19 cellular contexts compared by ENCODE assay signal in the genomic region with DNA sequence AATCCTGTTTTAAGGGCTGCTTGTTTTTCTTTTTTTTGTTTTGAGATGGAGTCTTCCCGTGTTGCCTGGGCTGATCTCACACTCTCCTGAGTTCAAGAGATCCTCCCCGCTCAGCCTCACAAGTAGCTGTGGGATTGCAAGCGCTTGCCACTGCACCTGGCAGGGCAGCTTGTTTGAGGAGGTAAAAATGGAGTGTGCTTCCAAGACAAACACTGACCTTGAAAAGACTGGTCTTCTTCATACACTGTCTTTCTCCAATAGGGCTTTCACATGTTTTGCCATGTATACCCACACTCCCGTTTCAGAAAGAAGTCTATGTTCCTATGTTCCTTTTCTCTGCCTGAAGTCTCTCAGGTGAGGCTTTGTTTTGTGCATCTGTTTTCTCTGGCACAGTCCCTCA. TPM values are rescaled to one million over a fixed set of nuclear protein-coding genes. Genes with fewer than 3 reads are reported as not detected.
DNase-seq lines count a peak whose midpoint lies in the region; ATAC-seq and TF ChIP-seq lines count a peak whose summit lies in the region.
"Had no signal": no experiment of that assay in that cellular context is flagged by ENCODE, and none has a peak within 500 bp of the region (broad histone marks: within the 10 kb centered on the region; RNA-seq: fewer than 3 reads in every experiment).

No MANE protein-coding gene starts in this region.

- H3K27ac ChIP-seq in 22Rv1 (peak overlapping the region; percentile 37; the same call in 1 of the 2 replicates), C4-2B (peak overlapping the region; percentile 79), prostate gland (peak overlapping the region; percentile 38 to 69)
- H3K27ac ChIP-seq: A549; BLaER1 treated with 17β-estradiol and CSF1 and Interleukin-3, amounts not matched to agents 10 nM and 100 nM had no signal

- intact Hi-C loops in prostate gland (cut with DNase I), result no loop called here

- no peak for TF ChIP-seq POLR2A in prostate gland (IDR thresholded peaks at IDR 0.05)

- no peaks in the 10 kb centered on the region for H3K36me3 ChIP-seq in prostate gland
- H3K36me3 ChIP-seq: BLaER1 treated with 17β-estradiol and CSF1 and Interleukin-3, amounts not matched to agents 10 nM and 100 nM had no signal

- no peaks in the 10 kb centered on the region for H3K27me3 ChIP-seq in prostate gland (replicated peaks; ENCODE audit: insufficient read depth)
- H3K27me3 ChIP-seq: BLaER1 treated with 17β-estradiol and CSF1 and Interleukin-3, amounts not matched to agents 10 nM and 100 nM had no signal

- ATAC-seq in GM19328 (IDR thresholded peaks at IDR 0.05; ENCODE audit: unreplicated experiment) (no peak), HG02678 (IDR thresholded peaks at IDR 0.05; ENCODE audit: unreplicated experiment) (no peak)
- ATAC-seq: A549 had no signal

- no peak overlapping the region for H3K4me3 ChIP-seq in LNCaP clone FGC (ENCODE audit: low read depth, low read length)
- no peak overlapping the region for H3K4me3 ChIP-seq in prostate gland
- H3K4me3 ChIP-seq: A549; BLaER1 treated with 17β-estradiol and CSF1 and Interleukin-3, amounts not matched to agents 10 nM and 100 nM had no signal

- no peak for TF ChIP-seq CTCF in 22Rv1 (IDR thresholded peaks at IDR 0.05)
- no peak for TF ChIP-seq CTCF in C4-2B (conservative IDR thresholded peaks at IDR 0.05)
- TF ChIP-seq CTCF in LNCaP clone FGC (IDR thresholded peaks at IDR 0.05; ENCODE audit: control insufficient read depth, extremely low read depth, insufficient read depth), result no peak
- TF ChIP-seq CTCF in prostate gland (IDR thresholded peaks at IDR 0.05), result no peak

- H3K9me3 ChIP-seq in prostate gland, result no peaks in the 10 kb centered on the region
- H3K9me3 ChIP-seq: A549; BLaER1 treated with 17β-estradiol and CSF1 and Interleukin-3, amounts not matched to agents 10 nM and 100 nM had no signal

- H3K4me1 ChIP-seq in prostate gland (replicated peaks), result no peaks in the 10 kb centered on the region
- H3K4me1 ChIP-seq: A549; BLaER1 treated with 17β-estradiol and CSF1 and Interleukin-3, amounts not matched to agents 10 nM and 100 nM had no signal

- DNase-seq in LNCaP clone FGC (ENCODE audit: low read depth) (peak; percentile 95), prostate gland (ENCODE audit: low spot score) (peak; percentile 66), NAMALWA (ENCODE audit: low spot score) (no peak)
- DNase-seq: AML-193; CD4-positive, alpha-beta memory T cell; CD4-positive, CD25-positive, alpha-beta regulatory T cell; CD8-positive, alpha-beta memory T cell; COR-L47; DMS 273 treated with DMSO at 0.1 percent for 48 hours; DMS153; DMS53; DMS79 treated with DMSO at 0.1 percent for 48 hours; GF-D8 had no signal

- 53% methylated on average over 4 of the region's 4 CpGs for WGBS in prostate gland

RNA-seq across cellular contexts. Expression of a gene that starts 32.6 kb away (rescaled TPM):
- total RNA-seq in prostate gland, result 10 to 100 TPM in 1 of 2 donors, 1 to 10 TPM in 1; 6.6 to 17.3 TPM
